2 cellular contexts compared by ENCODE assay signal in the genomic region with DNA sequence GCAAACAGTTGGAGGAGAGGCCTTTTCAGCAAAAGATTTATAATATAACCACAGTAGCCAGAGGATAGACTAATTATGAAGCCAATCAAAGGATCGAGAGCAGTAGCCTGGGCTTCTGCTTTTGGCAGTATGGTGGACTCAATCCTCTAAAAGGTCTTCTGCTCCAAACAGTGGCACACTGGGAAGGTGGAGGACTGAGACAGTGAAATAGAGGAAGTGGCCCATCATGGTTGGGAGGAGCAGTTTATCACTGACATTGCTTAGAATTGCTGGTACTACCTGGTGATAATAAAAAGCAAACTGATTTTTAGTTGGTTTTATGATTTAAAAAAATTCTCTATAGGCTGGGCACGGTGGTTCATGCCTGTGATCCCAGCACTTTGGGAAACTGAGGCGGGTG.
TF ChIP-seq lines count a peak whose summit lies in the region.

No MANE protein-coding gene starts in this region.

TF ChIP-seq in GM12878, 131 proteins besides CTCF, POLR2A, EP300 and RAD21:
- TF ChIP-seq GATAD2B (conservative IDR thresholded peaks at IDR 0.05; ENCODE audit: low read depth) (no peak), BHLHE40 (IDR thresholded peaks at IDR 0.05; ENCODE audit: borderline replicate concordance in 1 of 2, low read depth in 2 of 2, low read length in 1 of 2) (no peak), GABPA (IDR thresholded peaks at IDR 0.05; ENCODE audit: low read depth) (no peak), SPI1 (IDR thresholded peaks at IDR 0.05; ENCODE audit: borderline replicate concordance, insufficient read depth, low read depth, low read length) (peak; percentile 83), DPF2 (IDR thresholded peaks at IDR 0.05) (no peak), BRCA1 (IDR thresholded peaks at IDR 0.05; ENCODE audit: low read depth, low read length) (no peak), CBFB (IDR thresholded peaks at IDR 0.05; ENCODE audit: low read depth) (no peak)

TF ChIP-seq in HepG2, 621 proteins besides CTCF, POLR2A, EP300 and RAD21:
- TF ChIP-seq ZNF251 (CRISPR knock-in tag; IDR thresholded peaks at IDR 0.05) (no peak), SYNCRIP (IDR thresholded peaks at IDR 0.05; ENCODE audit: insufficient read depth, low read depth, low read length) (no peak), ZFP41 (CRISPR knock-in tag; IDR thresholded peaks at IDR 0.05; ENCODE audit: borderline replicate concordance) (no peak), ERF (CRISPR knock-in tag; IDR thresholded peaks at IDR 0.05) (no peak), CBX5 (CRISPR knock-in tag; IDR thresholded peaks at IDR 0.05; ENCODE audit: borderline replicate concordance) (no peak), ONECUT2 (CRISPR knock-in tag; IDR thresholded peaks at IDR 0.05) (no peak), SP140L (CRISPR knock-in tag; IDR thresholded peaks at IDR 0.05; ENCODE audit: borderline replicate concordance) (no peak), ZNF557 (CRISPR knock-in tag; IDR thresholded peaks at IDR 0.05) (no peak), SRSF4 (IDR thresholded peaks at IDR 0.05; ENCODE audit: low read depth, low read length, poor library complexity, severe bottlenecking) (no peak), CENPX (CRISPR knock-in tag; IDR thresholded peaks at IDR 0.05) (no peak), ZNF768 (CRISPR knock-in tag; IDR thresholded peaks at IDR 0.05) (no peak)
- TF ChIP-seq, protein P1, sequence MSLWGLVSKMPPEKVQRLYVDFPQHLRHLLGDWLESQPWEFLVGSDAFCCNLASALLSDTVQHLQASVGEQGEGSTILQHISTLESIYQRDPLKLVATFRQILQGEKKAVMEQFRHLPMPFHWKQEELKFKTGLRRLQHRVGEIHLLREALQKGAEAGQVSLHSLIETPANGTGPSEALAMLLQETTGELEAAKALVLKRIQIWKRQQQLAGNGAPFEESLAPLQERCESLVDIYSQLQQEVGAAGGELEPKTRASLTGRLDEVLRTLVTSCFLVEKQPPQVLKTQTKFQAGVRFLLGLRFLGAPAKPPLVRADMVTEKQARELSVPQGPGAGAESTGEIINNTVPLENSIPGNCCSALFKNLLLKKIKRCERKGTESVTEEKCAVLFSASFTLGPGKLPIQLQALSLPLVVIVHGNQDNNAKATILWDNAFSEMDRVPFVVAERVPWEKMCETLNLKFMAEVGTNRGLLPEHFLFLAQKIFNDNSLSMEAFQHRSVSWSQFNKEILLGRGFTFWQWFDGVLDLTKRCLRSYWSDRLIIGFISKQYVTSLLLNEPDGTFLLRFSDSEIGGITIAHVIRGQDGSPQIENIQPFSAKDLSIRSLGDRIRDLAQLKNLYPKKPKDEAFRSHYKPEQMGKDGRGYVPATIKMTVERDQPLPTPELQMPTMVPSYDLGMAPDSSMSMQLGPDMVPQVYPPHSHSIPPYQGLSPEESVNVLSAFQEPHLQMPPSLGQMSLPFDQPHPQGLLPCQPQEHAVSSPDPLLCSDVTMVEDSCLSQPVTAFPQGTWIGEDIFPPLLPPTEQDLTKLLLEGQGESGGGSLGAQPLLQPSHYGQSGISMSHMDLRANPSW (CRISPR knock-in tag; IDR thresholded peaks at IDR 0.05; ENCODE audit: borderline replicate concordance), result no peak
- TF ChIP-seq, protein P2, sequence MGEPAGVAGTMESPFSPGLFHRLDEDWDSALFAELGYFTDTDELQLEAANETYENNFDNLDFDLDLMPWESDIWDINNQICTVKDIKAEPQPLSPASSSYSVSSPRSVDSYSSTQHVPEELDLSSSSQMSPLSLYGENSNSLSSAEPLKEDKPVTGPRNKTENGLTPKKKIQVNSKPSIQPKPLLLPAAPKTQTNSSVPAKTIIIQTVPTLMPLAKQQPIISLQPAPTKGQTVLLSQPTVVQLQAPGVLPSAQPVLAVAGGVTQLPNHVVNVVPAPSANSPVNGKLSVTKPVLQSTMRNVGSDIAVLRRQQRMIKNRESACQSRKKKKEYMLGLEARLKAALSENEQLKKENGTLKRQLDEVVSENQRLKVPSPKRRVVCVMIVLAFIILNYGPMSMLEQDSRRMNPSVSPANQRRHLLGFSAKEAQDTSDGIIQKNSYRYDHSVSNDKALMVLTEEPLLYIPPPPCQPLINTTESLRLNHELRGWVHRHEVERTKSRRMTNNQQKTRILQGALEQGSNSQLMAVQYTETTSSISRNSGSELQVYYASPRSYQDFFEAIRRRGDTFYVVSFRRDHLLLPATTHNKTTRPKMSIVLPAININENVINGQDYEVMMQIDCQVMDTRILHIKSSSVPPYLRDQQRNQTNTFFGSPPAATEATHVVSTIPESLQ (CRISPR knock-in tag; conservative IDR thresholded peaks at IDR 0.05), result no peak
- TF ChIP-seq, protein P3, sequence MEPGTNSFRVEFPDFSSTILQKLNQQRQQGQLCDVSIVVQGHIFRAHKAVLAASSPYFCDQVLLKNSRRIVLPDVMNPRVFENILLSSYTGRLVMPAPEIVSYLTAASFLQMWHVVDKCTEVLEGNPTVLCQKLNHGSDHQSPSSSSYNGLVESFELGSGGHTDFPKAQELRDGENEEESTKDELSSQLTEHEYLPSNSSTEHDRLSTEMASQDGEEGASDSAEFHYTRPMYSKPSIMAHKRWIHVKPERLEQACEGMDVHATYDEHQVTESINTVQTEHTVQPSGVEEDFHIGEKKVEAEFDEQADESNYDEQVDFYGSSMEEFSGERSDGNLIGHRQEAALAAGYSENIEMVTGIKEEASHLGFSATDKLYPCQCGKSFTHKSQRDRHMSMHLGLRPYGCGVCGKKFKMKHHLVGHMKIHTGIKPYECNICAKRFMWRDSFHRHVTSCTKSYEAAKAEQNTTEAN (CRISPR knock-in tag; conservative IDR thresholded peaks at IDR 0.05), result no peak
- TF ChIP-seq, protein P4, sequence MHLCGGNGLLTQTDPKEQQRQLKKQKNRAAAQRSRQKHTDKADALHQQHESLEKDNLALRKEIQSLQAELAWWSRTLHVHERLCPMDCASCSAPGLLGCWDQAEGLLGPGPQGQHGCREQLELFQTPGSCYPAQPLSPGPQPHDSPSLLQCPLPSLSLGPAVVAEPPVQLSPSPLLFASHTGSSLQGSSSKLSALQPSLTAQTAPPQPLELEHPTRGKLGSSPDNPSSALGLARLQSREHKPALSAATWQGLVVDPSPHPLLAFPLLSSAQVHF (CRISPR knock-in tag; IDR thresholded peaks at IDR 0.05), result no peak
- TF ChIP-seq, protein P5, sequence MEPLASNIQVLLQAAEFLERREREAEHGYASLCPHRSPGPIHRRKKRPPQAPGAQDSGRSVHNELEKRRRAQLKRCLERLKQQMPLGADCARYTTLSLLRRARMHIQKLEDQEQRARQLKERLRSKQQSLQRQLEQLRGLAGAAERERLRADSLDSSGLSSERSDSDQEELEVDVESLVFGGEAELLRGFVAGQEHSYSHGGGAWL (CRISPR knock-in tag; IDR thresholded peaks at IDR 0.05), result no peak
